In the genomic region with DNA sequence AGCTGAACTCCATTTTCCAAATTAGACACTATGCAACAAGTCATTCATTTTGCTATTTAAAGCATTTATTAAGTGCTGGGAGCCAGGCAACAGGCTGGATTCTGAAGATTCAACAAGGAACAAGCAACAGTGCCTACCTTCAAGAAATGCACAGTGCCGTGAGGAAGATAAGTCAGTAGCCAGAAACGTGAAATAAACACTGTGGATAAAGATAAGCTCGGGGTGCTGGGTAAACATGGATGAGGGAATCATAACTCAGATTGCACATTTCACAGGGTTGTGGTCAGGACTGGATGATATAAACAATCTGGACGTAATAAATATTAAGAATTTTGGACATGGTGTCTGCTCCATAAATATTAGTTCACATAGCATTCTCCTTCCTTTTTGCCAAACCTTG, we compare ENCODE assay signal across 6 cellular contexts.
"Had no signal": no experiment of that assay in that cellular context is flagged by ENCODE, and none has a peak within 500 bp of the region (broad histone marks: within the 10 kb centered on the region; RNA-seq: fewer than 3 reads in every experiment).

No MANE protein-coding gene starts in this region.

- ATAC-seq: GM23338, HepG2 had no signal

- DNase-seq: H9, HCEC 1CT, HFFc6, KG1 had no signal

- H3K4me3 ChIP-seq: GM23338 had no signal
